1 cellular context compared by ENCODE assay signal in the genomic region with DNA sequence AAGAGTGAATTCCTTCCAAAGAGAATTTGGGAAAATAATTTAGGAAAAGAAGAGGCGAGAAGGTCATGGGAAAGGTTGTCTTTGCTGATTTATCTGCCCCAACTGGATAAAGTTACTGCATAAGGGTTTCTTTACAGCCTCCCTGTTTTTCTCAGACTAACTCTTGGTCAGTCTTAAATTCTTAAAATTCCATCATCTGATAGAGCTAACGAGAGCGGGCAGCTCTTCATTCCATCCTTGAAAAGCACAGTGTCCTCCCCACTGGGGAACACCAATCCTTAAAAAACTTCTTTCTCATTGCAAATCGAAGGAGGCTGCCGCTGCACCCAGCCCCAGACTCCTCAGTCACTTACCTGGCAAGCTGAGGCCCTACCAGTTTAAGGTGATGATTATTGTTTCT.
TF ChIP-seq lines count a peak whose summit lies in the region.

No MANE protein-coding gene starts in this region.

TF ChIP-seq in A549, 52 proteins besides CTCF, POLR2A, EP300 and RAD21 (continued from another document):
- TF ChIP-seq, protein P1, sequence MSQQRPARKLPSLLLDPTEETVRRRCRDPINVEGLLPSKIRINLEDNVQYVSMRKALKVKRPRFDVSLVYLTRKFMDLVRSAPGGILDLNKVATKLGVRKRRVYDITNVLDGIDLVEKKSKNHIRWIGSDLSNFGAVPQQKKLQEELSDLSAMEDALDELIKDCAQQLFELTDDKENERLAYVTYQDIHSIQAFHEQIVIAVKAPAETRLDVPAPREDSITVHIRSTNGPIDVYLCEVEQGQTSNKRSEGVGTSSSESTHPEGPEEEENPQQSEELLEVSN (IDR thresholded peaks at IDR 0.05; ENCODE audit: borderline replicate concordance, low read depth), result no peak
- TF ChIP-seq SREBF2 (IDR thresholded peaks at IDR 0.05), result no peak
- TF ChIP-seq MAFK (IDR thresholded peaks at IDR 0.05; ENCODE audit: partially characterized antibody), result no peak
- TF ChIP-seq ZSCAN20 (CRISPR knock-in tag; IDR thresholded peaks at IDR 0.05), result no peak
- TF ChIP-seq JUNB (IDR thresholded peaks at IDR 0.05), result no peak
- TF ChIP-seq FOSB (CRISPR knock-in tag; IDR thresholded peaks at IDR 0.05), result no peak
- TF ChIP-seq ZC3H11A (IDR thresholded peaks at IDR 0.05), result no peak
- TF ChIP-seq RFX5 (IDR thresholded peaks at IDR 0.05), result no peak
- TF ChIP-seq KDM5A (IDR thresholded peaks at IDR 0.05), result no peak
